Comparison of ENCODE assay signal across 10 cellular contexts in genomic region chr17:36242046-36242445, GRCh38. TPM values are rescaled to one million over a fixed set of nuclear protein-coding genes. Genes with fewer than 3 reads are reported as not detected.
DNase-seq lines count a peak whose midpoint lies in the region; ATAC-seq and TF ChIP-seq lines count a peak whose summit lies in the region.
"Not testable (repeated sequence)": the region's sequence is repeated elsewhere in the genome, so short reads cannot be mapped to it uniquely, and the experiment has no call there.
"Had no signal": no experiment of that assay in that cellular context is flagged by ENCODE, and none has a peak within 500 bp of the region (broad histone marks: within the 10 kb centered on the region; RNA-seq: fewer than 3 reads in every experiment).

No MANE protein-coding gene starts in this region.

- H3K4me3 ChIP-seq in lower lobe of right lung, upper lobe of right lung: not testable (repeated sequence)

- H3K4me1 Mint-ChIP-seq in Calu3 (ENCODE audit: low read depth, unreplicated experiment), result not testable (repeated sequence)

- not testable (repeated sequence) for H3K9me3 ChIP-seq in lower lobe of right lung, upper lobe of right lung

- not testable (repeated sequence) for H3K9me3 Mint-ChIP-seq in Calu3 (ENCODE audit: low read depth, unreplicated experiment)

- H3K36me3 ChIP-seq in lower lobe of right lung, upper lobe of right lung: not testable (repeated sequence)

- CTCF ChIA-PET in Calu3 (lab: Charles Lee), result not testable (repeated sequence)

- ATAC-seq in Right ventricle myocardium inferior; Right ventricle myocardium superior (ENCODE audit: poor library complexity); lower lobe of right lung; upper lobe of right lung: not testable (repeated sequence)

- not testable (repeated sequence) for TF ChIP-seq CTCF in Calu3 (IDR thresholded peaks at IDR 0.05; ENCODE audit: unreplicated experiment); lower lobe of right lung (IDR thresholded peaks at IDR 0.05); upper lobe of right lung (IDR thresholded peaks at IDR 0.05)

- H3K27me3 ChIP-seq in lower lobe of right lung (ENCODE audit: low read depth); upper lobe of right lung: not testable (repeated sequence)

- H3K36me3 Mint-ChIP-seq in Calu3 (ENCODE audit: insufficient read depth, unreplicated experiment), result not testable (repeated sequence)

- not testable (repeated sequence) for H3K27ac ChIP-seq in lower lobe of right lung, upper lobe of right lung

- not testable (repeated sequence) for H3K4me3 Mint-ChIP-seq in Calu3 (ENCODE audit: low read depth, unreplicated experiment)

- not testable (repeated sequence) for BruUV-seq in Calu3 (replicated peaks; lab: Mats Ljungman, UMichigan)

- DNase-seq in Calu3 (peak; percentile 0), Right ventricle myocardium inferior (ENCODE audit: missing footprints) (peak; percentile 69), Right ventricle myocardium superior (peak; percentile 41), lower lobe of right lung (peak; percentile 48), upper lobe of right lung (peak; percentile 61)

- not testable (repeated sequence) for H3K4me1 ChIP-seq in lower lobe of right lung, upper lobe of right lung

- H3K27ac Mint-ChIP-seq in Calu3 (ENCODE audit: unreplicated experiment), result not testable (repeated sequence)

- intact Hi-C loops in Calu3 (cut with micrococcal nuclease; ENCODE audit: unreplicated experiment); Right ventricle myocardium inferior (cut with DNase I); Right ventricle myocardium superior (cut with DNase I); lower lobe of right lung (cut with DNase I); upper lobe of right lung (cut with DNase I): not testable (repeated sequence)

- not testable (repeated sequence) for H3K27me3 Mint-ChIP-seq in Calu3 (ENCODE audit: unreplicated experiment)

RNA-seq across cellular contexts. Expression of gene TBC1D3I, which starts 22.3 kb away (rescaled TPM):
- 2.1 and 3.3 TPM in 2 replicates for total RNA-seq in Calu3 (2022)
- not detected for total RNA-seq in Right ventricle myocardium inferior
- 0.30 TPM for total RNA-seq in Right ventricle myocardium superior
- 1.1 TPM for total RNA-seq in lower lobe of right lung
- 0.72 TPM for total RNA-seq in upper lobe of right lung
- total RNA-seq: Daoy had no signal

RNA-seq across cellular contexts. Expression of gene CCL4L2, which starts 31.2 kb away (rescaled TPM):
- not detected in 2 replicates for total RNA-seq in Calu3 (2022)
- not detected for total RNA-seq in Right ventricle myocardium inferior
- total RNA-seq in Right ventricle myocardium superior, result not detected
- 2.6 TPM for total RNA-seq in lower lobe of right lung
- total RNA-seq in upper lobe of right lung, result 4.5 TPM
- total RNA-seq: A172; A673; Caco-2; CD4-positive, CD25-positive, alpha-beta regulatory T cell had no signal

RNA-seq across cellular contexts. Expression of gene CCL3L1, which starts 45.5 kb away (rescaled TPM):
- total RNA-seq in Calu3 (2022), result not detected in 2 replicates
- not detected for total RNA-seq in Right ventricle myocardium inferior
- not detected for total RNA-seq in Right ventricle myocardium superior
- 1.6 TPM for total RNA-seq in lower lobe of right lung
- total RNA-seq in upper lobe of right lung, result 0.72 TPM
- total RNA-seq: A172; A673; Caco-2; CD4-positive, CD25-positive, alpha-beta regulatory T cell had no signal

Comparison
In these comparisons a context has a peak if more than half of its experiments do, and no peak if none do; other contexts are left out.
1. DNase-seq: peak in every context shown above with its lines; median percentile 69 in Right ventricle myocardium inferior; 61 in upper lobe of right lung; 48 in lower lobe of right lung; 41 in Right ventricle myocardium superior; 0 in Calu3.